Comparison of ENCODE assay signal across 8 cellular contexts in genomic region chr14:96100171-96101064, GRCh38.
DNase-seq lines count a peak whose midpoint lies in the region; ATAC-seq and TF ChIP-seq lines count a peak whose summit lies in the region.

No MANE protein-coding gene starts in this region.

- TF ChIP-seq CTCF in CD14-positive monocyte (IDR thresholded peaks at IDR 0.05) = peak; percentile 35

- intact Hi-C loops in CD14-positive monocyte (cut with micrococcal nuclease) = loop anchor here in 1 of 2 donors (10.0 kb wide), 1 partner anchor 174 kb away; no protein-coding TSS in a partner anchor

- H2BK5ac ChIP-seq in mesendoderm (ENCODE audit: low read length) = no peak overlapping the region

- H3K4me2 ChIP-seq in mesendoderm (ENCODE audit: low read length) = no peak overlapping the region

- CTCF ChIA-PET in HEK293T (lab: Yijun Ruan, JAX) = interaction anchor here (0.6 to 2.7 kb wide), 21 partner anchors 9 to 326 kb away, joined by 3 to 35 read pairs (median 3); partner anchors contain the start of gene BDKRB2

- no peaks in the 10 kb centered on the region for H3K36me3 Mint-ChIP-seq in CD14-positive monocyte

- H3K79me2 ChIP-seq in mesendoderm (ENCODE audit: control insufficient read depth, insufficient read depth, low read length) = no peaks in the 10 kb centered on the region

- H3K4me3 Mint-ChIP-seq in CD14-positive monocyte = no peak overlapping the region

- H3K56ac ChIP-seq in mesendoderm (ENCODE audit: low read length) = peak overlapping the region; percentile 45

- WGBS in mesendoderm (ENCODE audit: extremely low coverage, insufficient coverage, low lambda C conversion rate) = no CpG with 5 or more reads among the region's 22 CpGs

- H3K9me3 Mint-ChIP-seq in CD14-positive monocyte = peaks cover 0 to 2% (median 0%) of the 10 kb centered on the region in 7 donors

- no peaks in the 10 kb centered on the region for H3K4me1 ChIP-seq in mesendoderm (ENCODE audit: control insufficient read depth, low read depth, low read length)

- no peak overlapping the region for H2BK15ac ChIP-seq in mesendoderm (replicated peaks; ENCODE audit: low read depth)

- peaks cover 3 to 9% (median 4%) of the 10 kb centered on the region in 3 donors for H3K27me3 Mint-ChIP-seq in CD14-positive monocyte (ENCODE audit: low read depth in 3 of 3)

- no peak overlapping the region for H3K4ac ChIP-seq in mesendoderm (ENCODE audit: low read depth, low read length)

- H3K18ac ChIP-seq in mesendoderm (ENCODE audit: low read length) = no peak overlapping the region

- H4K5ac ChIP-seq in mesendoderm (ENCODE audit: low read length) = no peak overlapping the region

- H4K8ac ChIP-seq in mesendoderm (ENCODE audit: low read depth, low read length) = no peak overlapping the region

- POLR2A ChIA-PET in HEK293T (lab: Yijun Ruan, JAX) = no interaction called here

- DNase-seq in CD14-positive monocyte (ENCODE audit: low spot score) (no peak), HEK293T (ENCODE audit: extremely low spot score) (peak; percentile 79), NCI-H69 (lab: John Stamatoyannopoulos, UW) (peak; percentile 89), ecto neural progenitor cell (ENCODE audit: low spot score) (peak; percentile 90), mesendoderm (peak; percentile 90)
- DNase-seq in activated CD4-positive, alpha-beta T cell treated with anti-CD3 and anti-CD28 coated beads, Interleukin-2, amount 50 U/mL, for 48 hours = peak; percentile 74 to 78
- DNase-seq in stimulated activated CD8-positive, alpha-beta memory T cell treated with anti-CD3 and anti-CD28 coated beads, Interleukin-7, amount 100 ng/mL, for 24 hours (ENCODE audit: low read depth) = peak; percentile 41

- no peak overlapping the region for H3K27ac Mint-ChIP-seq in CD14-positive monocyte

- no peak overlapping the region for H3K9ac ChIP-seq in mesendoderm (ENCODE audit: low read length)

- H3K79me1 ChIP-seq in mesendoderm (ENCODE audit: low read length) = no peaks in the 10 kb centered on the region

- no peaks in the 10 kb centered on the region for H3K27me3 ChIP-seq in mesendoderm (ENCODE audit: insufficient read depth, low read length, poor library complexity)

- no peaks in the 10 kb centered on the region for H3K4me1 Mint-ChIP-seq in CD14-positive monocyte

- H3K27ac ChIP-seq in mesendoderm (ENCODE audit: low read depth, low read length) = no peak overlapping the region

- no peak overlapping the region for H3K4me3 ChIP-seq in mesendoderm (ENCODE audit: low read length)

- H3K23ac ChIP-seq in mesendoderm (ENCODE audit: low read length) = no peak overlapping the region

- H3K36me3 ChIP-seq in mesendoderm (ENCODE audit: control insufficient read depth, insufficient read depth, low read length) = no peaks in the 10 kb centered on the region

- no peak overlapping the region for H2AK5ac ChIP-seq in mesendoderm (ENCODE audit: low read length)

- no peak for ATAC-seq in GM21723 (IDR thresholded peaks at IDR 0.05; ENCODE audit: unreplicated experiment)

- no peak overlapping the region for H2BK120ac ChIP-seq in mesendoderm (ENCODE audit: low read depth, low read length)

TF ChIP-seq in HEK293T, 16 proteins besides CTCF, POLR2A, EP300 and RAD21:
- TF ChIP-seq ZNF384 (IDR thresholded peaks at IDR 0.05) = no peak
- no peak for TF ChIP-seq SUZ12 (IDR thresholded peaks at IDR 0.05)
- no peak for TF ChIP-seq CTBP1 (IDR thresholded peaks at IDR 0.05; ENCODE audit: borderline replicate concordance)
- TF ChIP-seq FOXA1 (IDR thresholded peaks at IDR 0.05) = no peak
- no peak for TF ChIP-seq ELF4 (IDR thresholded peaks at IDR 0.05)
- TF ChIP-seq SP1 (IDR thresholded peaks at IDR 0.05) = no peak
- TF ChIP-seq HDGF (IDR thresholded peaks at IDR 0.05; ENCODE audit: borderline replicate concordance) = no peak
- TF ChIP-seq FOXK2 (IDR thresholded peaks at IDR 0.05) = no peak
- no peak for TF ChIP-seq FOXM1 (IDR thresholded peaks at IDR 0.05; ENCODE audit: borderline replicate concordance)
- TF ChIP-seq LEF1 (IDR thresholded peaks at IDR 0.05; ENCODE audit: borderline replicate concordance) = no peak
- no peak for TF ChIP-seq L3MBTL2 (conservative IDR thresholded peaks at IDR 0.05)
- no peak for TF ChIP-seq BHLHE40 (IDR thresholded peaks at IDR 0.05; ENCODE audit: borderline replicate concordance)
- no peak for TF ChIP-seq PKNOX1 (IDR thresholded peaks at IDR 0.05)
- TF ChIP-seq TARDBP (IDR thresholded peaks at IDR 0.05) = no peak
- TF ChIP-seq NFRKB (IDR thresholded peaks at IDR 0.05) = no peak
- TF ChIP-seq ARNT (IDR thresholded peaks at IDR 0.05) = no peak
